ENCODE assay signal across 1 cellular context in genomic region chr20:40506567-40506966, GRCh38.
TF ChIP-seq lines count a peak whose summit lies in the region.

No MANE protein-coding gene starts in this region.

TF ChIP-seq in K562, 482 proteins besides CTCF, POLR2A, EP300 and RAD21 (continued from another document and continues in another):
- TF ChIP-seq MLLT1 (IDR thresholded peaks at IDR 0.05) = no peak
- TF ChIP-seq U2AF2 (optimal IDR thresholded peaks at IDR 0.05; ENCODE audit: low read depth, low read length) = no peak
- no peak for TF ChIP-seq STAG1 (CRISPR knock-in tag; IDR thresholded peaks at IDR 0.05; ENCODE audit: borderline replicate concordance)
- TF ChIP-seq JUND (IDR thresholded peaks at IDR 0.05; ENCODE audit: borderline replicate concordance, low read depth, low read length) = peak; percentile 39; the same call in 1 of the 2 replicates
- peak; percentile 40; the same call in 1 of the 3 replicates for TF ChIP-seq JUND (tag; IDR thresholded peaks at IDR 0.05; ENCODE audit: borderline replicate concordance, low read depth, low read length)
- no peak for TF ChIP-seq ZNF589 (CRISPR knock-in tag; IDR thresholded peaks at IDR 0.05; ENCODE audit: low read depth)
- TF ChIP-seq ZNF124 (CRISPR knock-in tag; IDR thresholded peaks at IDR 0.05) = no peak
- no peak for TF ChIP-seq MCM7 (IDR thresholded peaks at IDR 0.05)
- no peak for TF ChIP-seq ESRRA (IDR thresholded peaks at IDR 0.05; ENCODE audit: borderline replicate concordance, low read depth)
- no peak for TF ChIP-seq POLR2G (IDR thresholded peaks at IDR 0.05; ENCODE audit: low read depth, low read length)
- TF ChIP-seq FOXK1 (CRISPR knock-in tag; IDR thresholded peaks at IDR 0.05; ENCODE audit: borderline replicate concordance) = no peak
- TF ChIP-seq CREM (IDR thresholded peaks at IDR 0.05; ENCODE audit: low read depth) = no peak
- TF ChIP-seq FOSL1 (tag; conservative IDR thresholded peaks at IDR 0.05) = peak; percentile 87
- no peak for TF ChIP-seq ZSCAN29 (IDR thresholded peaks at IDR 0.05)
- TF ChIP-seq ZNF507 (tag; conservative IDR thresholded peaks at IDR 0.05) = no peak
- peak; percentile 83 for TF ChIP-seq CEBPB (tag; IDR thresholded peaks at IDR 0.05)
- TF ChIP-seq CREBBP (IDR thresholded peaks at IDR 0.05; ENCODE audit: low read depth, low read length) = no peak
- TF ChIP-seq MITF (IDR thresholded peaks at IDR 0.05) = 0 out of 2 replicates have a peak, but pooled peaks have one; percentile 21
- TF ChIP-seq, protein P1, sequence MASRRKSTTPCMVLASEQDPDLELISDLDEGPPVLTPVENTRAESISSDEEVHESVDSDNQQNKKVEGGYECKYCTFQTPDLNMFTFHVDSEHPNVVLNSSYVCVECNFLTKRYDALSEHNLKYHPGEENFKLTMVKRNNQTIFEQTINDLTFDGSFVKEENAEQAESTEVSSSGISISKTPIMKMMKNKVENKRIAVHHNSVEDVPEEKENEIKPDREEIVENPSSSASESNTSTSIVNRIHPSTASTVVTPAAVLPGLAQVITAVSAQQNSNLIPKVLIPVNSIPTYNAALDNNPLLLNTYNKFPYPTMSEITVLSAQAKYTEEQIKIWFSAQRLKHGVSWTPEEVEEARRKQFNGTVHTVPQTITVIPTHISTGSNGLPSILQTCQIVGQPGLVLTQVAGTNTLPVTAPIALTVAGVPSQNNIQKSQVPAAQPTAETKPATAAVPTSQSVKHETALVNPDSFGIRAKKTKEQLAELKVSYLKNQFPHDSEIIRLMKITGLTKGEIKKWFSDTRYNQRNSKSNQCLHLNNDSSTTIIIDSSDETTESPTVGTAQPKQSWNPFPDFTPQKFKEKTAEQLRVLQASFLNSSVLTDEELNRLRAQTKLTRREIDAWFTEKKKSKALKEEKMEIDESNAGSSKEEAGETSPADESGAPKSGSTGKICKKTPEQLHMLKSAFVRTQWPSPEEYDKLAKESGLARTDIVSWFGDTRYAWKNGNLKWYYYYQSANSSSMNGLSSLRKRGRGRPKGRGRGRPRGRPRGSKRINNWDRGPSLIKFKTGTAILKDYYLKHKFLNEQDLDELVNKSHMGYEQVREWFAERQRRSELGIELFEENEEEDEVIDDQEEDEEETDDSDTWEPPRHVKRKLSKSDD (conservative IDR thresholded peaks at IDR 0.05; ENCODE audit: low read length) = no peak
- no peak for TF ChIP-seq CEBPG (CRISPR knock-in tag; IDR thresholded peaks at IDR 0.05)
- TF ChIP-seq CEBPG (tag; conservative IDR thresholded peaks at IDR 0.05 in 1 of 2, IDR thresholded peaks at IDR 0.05 in 1 of 2) = 0 out of 4 replicates have a peak, but pooled peaks of 1 of the 2 experiments have one; percentile 23
- no peak for TF ChIP-seq TCF7L2 (IDR thresholded peaks at IDR 0.05; ENCODE audit: low read depth, low read length)
- TF ChIP-seq HEY1 (CRISPR knock-in tag; IDR thresholded peaks at IDR 0.05; ENCODE audit: borderline replicate concordance) = no peak
- TF ChIP-seq BDP1 (IDR thresholded peaks at IDR 0.05; ENCODE audit: insufficient read depth, insufficient read length) = no peak
- TF ChIP-seq, protein P2, sequence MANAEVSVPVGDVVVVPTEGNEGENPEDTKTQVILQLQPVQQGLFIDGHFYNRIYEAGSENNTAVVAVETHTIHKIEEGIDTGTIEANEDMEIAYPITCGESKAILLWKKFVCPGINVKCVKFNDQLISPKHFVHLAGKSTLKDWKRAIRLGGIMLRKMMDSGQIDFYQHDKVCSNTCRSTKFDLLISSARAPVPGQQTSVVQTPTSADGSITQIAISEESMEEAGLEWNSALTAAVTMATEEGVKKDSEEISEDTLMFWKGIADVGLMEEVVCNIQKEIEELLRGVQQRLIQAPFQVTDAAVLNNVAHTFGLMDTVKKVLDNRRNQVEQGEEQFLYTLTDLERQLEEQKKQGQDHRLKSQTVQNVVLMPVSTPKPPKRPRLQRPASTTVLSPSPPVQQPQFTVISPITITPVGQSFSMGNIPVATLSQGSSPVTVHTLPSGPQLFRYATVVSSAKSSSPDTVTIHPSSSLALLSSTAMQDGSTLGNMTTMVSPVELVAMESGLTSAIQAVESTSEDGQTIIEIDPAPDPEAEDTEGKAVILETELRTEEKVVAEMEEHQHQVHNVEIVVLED (CRISPR knock-in tag; IDR thresholded peaks at IDR 0.05) = no peak
- TF ChIP-seq E2F6 (IDR thresholded peaks at IDR 0.05; ENCODE audit: borderline replicate concordance in 1 of 2, extremely low read depth in 1 of 2, insufficient read depth in 1 of 2, insufficient read length in 1 of 2, low read depth in 1 of 2, low read length in 1 of 2, poor library complexity in 1 of 2, severe bottlenecking in 1 of 2) = peak in 1 of 2 experiments; percentile 75
- TF ChIP-seq CBX5 (IDR thresholded peaks at IDR 0.05; ENCODE audit: borderline replicate concordance, low read depth) = no peak
- no peak for TF ChIP-seq ARNT (IDR thresholded peaks at IDR 0.05)
- TF ChIP-seq NEUROD1 (IDR thresholded peaks at IDR 0.05; ENCODE audit: borderline replicate concordance, low read depth, low read length, partially characterized antibody) = no peak
- TF ChIP-seq ZNF778 (CRISPR knock-in tag; IDR thresholded peaks at IDR 0.05) = no peak
- peak; percentile 53 for TF ChIP-seq L3MBTL2 (IDR thresholded peaks at IDR 0.05)
- no peak for TF ChIP-seq SAP30 (IDR thresholded peaks at IDR 0.05; ENCODE audit: borderline replicate concordance, insufficient read depth, low read depth, low read length, poor library complexity, severe bottlenecking)
- TF ChIP-seq ATF7 (IDR thresholded peaks at IDR 0.05) = no peak
- no peak for TF ChIP-seq HNRNPUL1 (IDR thresholded peaks at IDR 0.05; ENCODE audit: low read length)
- no peak for TF ChIP-seq RBM14 (IDR thresholded peaks at IDR 0.05; ENCODE audit: borderline replicate concordance, insufficient read depth, low read depth, low read length)
- TF ChIP-seq PCBP1 (IDR thresholded peaks at IDR 0.05; ENCODE audit: low read depth, low read length, poor library complexity, severe bottlenecking) = no peak
- TF ChIP-seq, protein P3, sequence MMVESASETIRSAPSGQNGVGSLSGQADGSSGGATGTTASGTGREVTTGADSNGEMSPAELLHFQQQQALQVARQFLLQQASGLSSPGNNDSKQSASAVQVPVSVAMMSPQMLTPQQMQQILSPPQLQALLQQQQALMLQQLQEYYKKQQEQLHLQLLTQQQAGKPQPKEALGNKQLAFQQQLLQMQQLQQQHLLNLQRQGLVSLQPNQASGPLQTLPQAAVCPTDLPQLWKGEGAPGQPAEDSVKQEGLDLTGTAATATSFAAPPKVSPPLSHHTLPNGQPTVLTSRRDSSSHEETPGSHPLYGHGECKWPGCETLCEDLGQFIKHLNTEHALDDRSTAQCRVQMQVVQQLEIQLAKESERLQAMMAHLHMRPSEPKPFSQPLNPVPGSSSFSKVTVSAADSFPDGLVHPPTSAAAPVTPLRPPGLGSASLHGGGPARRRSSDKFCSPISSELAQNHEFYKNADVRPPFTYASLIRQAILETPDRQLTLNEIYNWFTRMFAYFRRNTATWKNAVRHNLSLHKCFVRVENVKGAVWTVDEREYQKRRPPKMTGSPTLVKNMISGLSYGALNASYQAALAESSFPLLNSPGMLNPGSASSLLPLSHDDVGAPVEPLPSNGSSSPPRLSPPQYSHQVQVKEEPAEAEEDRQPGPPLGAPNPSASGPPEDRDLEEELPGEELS (CRISPR knock-in tag; IDR thresholded peaks at IDR 0.05; ENCODE audit: borderline replicate concordance) = no peak
- TF ChIP-seq PHB (CRISPR knock-in tag; IDR thresholded peaks at IDR 0.05) = no peak
- TF ChIP-seq, protein P4, sequence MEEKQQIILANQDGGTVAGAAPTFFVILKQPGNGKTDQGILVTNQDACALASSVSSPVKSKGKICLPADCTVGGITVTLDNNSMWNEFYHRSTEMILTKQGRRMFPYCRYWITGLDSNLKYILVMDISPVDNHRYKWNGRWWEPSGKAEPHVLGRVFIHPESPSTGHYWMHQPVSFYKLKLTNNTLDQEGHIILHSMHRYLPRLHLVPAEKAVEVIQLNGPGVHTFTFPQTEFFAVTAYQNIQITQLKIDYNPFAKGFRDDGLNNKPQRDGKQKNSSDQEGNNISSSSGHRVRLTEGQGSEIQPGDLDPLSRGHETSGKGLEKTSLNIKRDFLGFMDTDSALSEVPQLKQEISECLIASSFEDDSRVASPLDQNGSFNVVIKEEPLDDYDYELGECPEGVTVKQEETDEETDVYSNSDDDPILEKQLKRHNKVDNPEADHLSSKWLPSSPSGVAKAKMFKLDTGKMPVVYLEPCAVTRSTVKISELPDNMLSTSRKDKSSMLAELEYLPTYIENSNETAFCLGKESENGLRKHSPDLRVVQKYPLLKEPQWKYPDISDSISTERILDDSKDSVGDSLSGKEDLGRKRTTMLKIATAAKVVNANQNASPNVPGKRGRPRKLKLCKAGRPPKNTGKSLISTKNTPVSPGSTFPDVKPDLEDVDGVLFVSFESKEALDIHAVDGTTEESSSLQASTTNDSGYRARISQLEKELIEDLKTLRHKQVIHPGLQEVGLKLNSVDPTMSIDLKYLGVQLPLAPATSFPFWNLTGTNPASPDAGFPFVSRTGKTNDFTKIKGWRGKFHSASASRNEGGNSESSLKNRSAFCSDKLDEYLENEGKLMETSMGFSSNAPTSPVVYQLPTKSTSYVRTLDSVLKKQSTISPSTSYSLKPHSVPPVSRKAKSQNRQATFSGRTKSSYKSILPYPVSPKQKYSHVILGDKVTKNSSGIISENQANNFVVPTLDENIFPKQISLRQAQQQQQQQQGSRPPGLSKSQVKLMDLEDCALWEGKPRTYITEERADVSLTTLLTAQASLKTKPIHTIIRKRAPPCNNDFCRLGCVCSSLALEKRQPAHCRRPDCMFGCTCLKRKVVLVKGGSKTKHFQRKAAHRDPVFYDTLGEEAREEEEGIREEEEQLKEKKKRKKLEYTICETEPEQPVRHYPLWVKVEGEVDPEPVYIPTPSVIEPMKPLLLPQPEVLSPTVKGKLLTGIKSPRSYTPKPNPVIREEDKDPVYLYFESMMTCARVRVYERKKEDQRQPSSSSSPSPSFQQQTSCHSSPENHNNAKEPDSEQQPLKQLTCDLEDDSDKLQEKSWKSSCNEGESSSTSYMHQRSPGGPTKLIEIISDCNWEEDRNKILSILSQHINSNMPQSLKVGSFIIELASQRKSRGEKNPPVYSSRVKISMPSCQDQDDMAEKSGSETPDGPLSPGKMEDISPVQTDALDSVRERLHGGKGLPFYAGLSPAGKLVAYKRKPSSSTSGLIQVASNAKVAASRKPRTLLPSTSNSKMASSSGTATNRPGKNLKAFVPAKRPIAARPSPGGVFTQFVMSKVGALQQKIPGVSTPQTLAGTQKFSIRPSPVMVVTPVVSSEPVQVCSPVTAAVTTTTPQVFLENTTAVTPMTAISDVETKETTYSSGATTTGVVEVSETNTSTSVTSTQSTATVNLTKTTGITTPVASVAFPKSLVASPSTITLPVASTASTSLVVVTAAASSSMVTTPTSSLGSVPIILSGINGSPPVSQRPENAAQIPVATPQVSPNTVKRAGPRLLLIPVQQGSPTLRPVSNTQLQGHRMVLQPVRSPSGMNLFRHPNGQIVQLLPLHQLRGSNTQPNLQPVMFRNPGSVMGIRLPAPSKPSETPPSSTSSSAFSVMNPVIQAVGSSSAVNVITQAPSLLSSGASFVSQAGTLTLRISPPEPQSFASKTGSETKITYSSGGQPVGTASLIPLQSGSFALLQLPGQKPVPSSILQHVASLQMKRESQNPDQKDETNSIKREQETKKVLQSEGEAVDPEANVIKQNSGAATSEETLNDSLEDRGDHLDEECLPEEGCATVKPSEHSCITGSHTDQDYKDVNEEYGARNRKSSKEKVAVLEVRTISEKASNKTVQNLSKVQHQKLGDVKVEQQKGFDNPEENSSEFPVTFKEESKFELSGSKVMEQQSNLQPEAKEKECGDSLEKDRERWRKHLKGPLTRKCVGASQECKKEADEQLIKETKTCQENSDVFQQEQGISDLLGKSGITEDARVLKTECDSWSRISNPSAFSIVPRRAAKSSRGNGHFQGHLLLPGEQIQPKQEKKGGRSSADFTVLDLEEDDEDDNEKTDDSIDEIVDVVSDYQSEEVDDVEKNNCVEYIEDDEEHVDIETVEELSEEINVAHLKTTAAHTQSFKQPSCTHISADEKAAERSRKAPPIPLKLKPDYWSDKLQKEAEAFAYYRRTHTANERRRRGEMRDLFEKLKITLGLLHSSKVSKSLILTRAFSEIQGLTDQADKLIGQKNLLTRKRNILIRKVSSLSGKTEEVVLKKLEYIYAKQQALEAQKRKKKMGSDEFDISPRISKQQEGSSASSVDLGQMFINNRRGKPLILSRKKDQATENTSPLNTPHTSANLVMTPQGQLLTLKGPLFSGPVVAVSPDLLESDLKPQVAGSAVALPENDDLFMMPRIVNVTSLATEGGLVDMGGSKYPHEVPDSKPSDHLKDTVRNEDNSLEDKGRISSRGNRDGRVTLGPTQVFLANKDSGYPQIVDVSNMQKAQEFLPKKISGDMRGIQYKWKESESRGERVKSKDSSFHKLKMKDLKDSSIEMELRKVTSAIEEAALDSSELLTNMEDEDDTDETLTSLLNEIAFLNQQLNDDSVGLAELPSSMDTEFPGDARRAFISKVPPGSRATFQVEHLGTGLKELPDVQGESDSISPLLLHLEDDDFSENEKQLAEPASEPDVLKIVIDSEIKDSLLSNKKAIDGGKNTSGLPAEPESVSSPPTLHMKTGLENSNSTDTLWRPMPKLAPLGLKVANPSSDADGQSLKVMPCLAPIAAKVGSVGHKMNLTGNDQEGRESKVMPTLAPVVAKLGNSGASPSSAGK (IDR thresholded peaks at IDR 0.05) = peak; percentile 35; the same call in 1 of the 2 replicates
- TF ChIP-seq FUS (optimal IDR thresholded peaks at IDR 0.05; ENCODE audit: low read depth, low read length) = no peak
